Comparison of ENCODE assay signal across 19 cellular contexts in genomic region chr17:4407216-4407615, GRCh38. TPM values are rescaled to one million over a fixed set of nuclear protein-coding genes. Genes with fewer than 3 reads are reported as not detected.
DNase-seq lines count a peak whose midpoint lies in the region; ATAC-seq and TF ChIP-seq lines count a peak whose summit lies in the region.
"Had no signal": no experiment of that assay in that cellular context is flagged by ENCODE, and none has a peak within 500 bp of the region (broad histone marks: within the 10 kb centered on the region; RNA-seq: fewer than 3 reads in every experiment).

No MANE protein-coding gene starts in this region.

- H2BK120ac ChIP-seq in trophoblast cell (ENCODE audit: insufficient read depth, low read length, poor library complexity), result peak overlapping the region; percentile 54

- no peak overlapping the region for H3K4ac ChIP-seq in trophoblast cell (ENCODE audit: low read depth, low read length)

- H3K36me3 ChIP-seq in GM23338 (ENCODE audit: insufficient read depth) (no peaks in the 10 kb centered on the region), OCI-LY1 (ENCODE audit: insufficient read depth, low read length) (no peaks in the 10 kb centered on the region), trophoblast cell (ENCODE audit: control insufficient read depth in 1 of 2, insufficient read depth in 2 of 2, low read length in 2 of 2) (no peaks in the 10 kb centered on the region)
- H3K36me3 ChIP-seq: BLaER1 treated with 17β-estradiol and CSF1 and Interleukin-3, amounts not matched to agents 10 nM and 100 nM; HAP-1 had no signal

- ATAC-seq in GM23338 (no peak), HG02623 (IDR thresholded peaks at IDR 0.05; ENCODE audit: unreplicated experiment) (no peak), HG03342 (IDR thresholded peaks at IDR 0.05; ENCODE audit: unreplicated experiment) (no peak)
- ATAC-seq: CD8-positive, alpha-beta T cell; SK-N-SH treated with all-trans-retinoic acid at 6 μM for 48 hours; T-cell had no signal

- H2AFZ ChIP-seq in GM23338 (no peak overlapping the region), OCI-LY1 (ENCODE audit: low read length) (no peak overlapping the region), trophoblast cell (ENCODE audit: insufficient read depth, low read length, poor library complexity) (no peak overlapping the region)

- no peaks in the 10 kb centered on the region for H4K20me1 ChIP-seq in GM23338 (replicated peaks; ENCODE audit: insufficient read depth)
- no peaks in the 10 kb centered on the region for H4K20me1 ChIP-seq in OCI-LY1 (ENCODE audit: insufficient read depth, low read length)

- H3K4me1 ChIP-seq in GM23338 (ENCODE audit: insufficient read depth) (no peaks in the 10 kb centered on the region), OCI-LY1 (ENCODE audit: insufficient read depth, low read length, severe bottlenecking) (peaks cover 28% of the 10 kb centered on the region), trophoblast cell (ENCODE audit: control insufficient read depth in 1 of 2, insufficient read depth in 2 of 2, low read length in 2 of 2) (peaks cover 5 to 15% of the 10 kb centered on the region in 2 experiments)
- H3K4me1 ChIP-seq: HAP-1 had no signal

- H3K9ac ChIP-seq in OCI-LY1 (ENCODE audit: low read length) (no peak overlapping the region), trophoblast cell (ENCODE audit: low read length) (no peak overlapping the region)
- H3K9ac ChIP-seq: BLaER1 treated with 17β-estradiol and CSF1 and Interleukin-3, amounts not matched to agents 10 nM and 100 nM; KMS-11 had no signal

- H3K9me3 Mint-ChIP-seq in GM23338, result no peaks in the 10 kb centered on the region
- H3K9me3 Mint-ChIP-seq: CD8-positive, alpha-beta T cell; T-cell had no signal

- H3K27ac Mint-ChIP-seq in GM23338, result no peak overlapping the region
- H3K27ac Mint-ChIP-seq: CD8-positive, alpha-beta T cell; T-cell had no signal

- H3K4me3 ChIP-seq in GM23338, result no peak overlapping the region
- H3K4me3 ChIP-seq in OCI-LY1 (ENCODE audit: low read depth, low read length, poor library complexity, severe bottlenecking), result no peak overlapping the region
- no peak overlapping the region for H3K4me3 ChIP-seq in fibroblast of pulmonary artery (replicated peaks; ENCODE audit: low read depth, low read length)
- no peak overlapping the region for H3K4me3 ChIP-seq in trophoblast cell (ENCODE audit: low read depth, low read length)
- H3K4me3 ChIP-seq: BLaER1 treated with 17β-estradiol and CSF1 and Interleukin-3, amounts not matched to agents 10 nM and 100 nM; HAP-1 had no signal

- H3F3A ChIP-seq in GM23338 (replicated peaks; ENCODE audit: low read depth) (0 out of 2 replicates have a peak, but pooled peaks cover 4% of the 10 kb centered on the region), OCI-LY1 (ENCODE audit: insufficient read depth, low read length) (no peaks in the 10 kb centered on the region; the same call in 1 of the 2 replicates)

- peaks cover 11% of the 10 kb centered on the region for H3K79me1 ChIP-seq in trophoblast cell (ENCODE audit: low read length)

- peaks cover 4% of the 10 kb centered on the region for H3K27me3 Mint-ChIP-seq in GM23338 (ENCODE audit: insufficient read depth, low read depth, poor library complexity)
- H3K27me3 Mint-ChIP-seq: T-cell had no signal

- peak overlapping the region; percentile 79 for H2BK5ac ChIP-seq in trophoblast cell (ENCODE audit: low read depth, low read length, poor library complexity)

- H3K27ac ChIP-seq in GM23338 (ENCODE audit: low read depth), result peak overlapping the region; percentile 50; the same call in 1 of the 2 replicates
- H3K27ac ChIP-seq in OCI-LY1 (ENCODE audit: low read depth, low read length, poor library complexity, severe bottlenecking), result peak overlapping the region; percentile 79
- H3K27ac ChIP-seq in trophoblast cell (ENCODE audit: low read depth, low read length), result peak overlapping the region; percentile 91
- H3K27ac ChIP-seq: BLaER1 treated with 17β-estradiol and CSF1 and Interleukin-3, amounts not matched to agents 10 nM and 100 nM; KMS-11; RWPE1 had no signal

- H3K27me3 ChIP-seq in GM23338 (ENCODE audit: insufficient read depth), result no peaks in the 10 kb centered on the region
- H3K27me3 ChIP-seq in OCI-LY1 (ENCODE audit: insufficient read depth, low read length), result no peaks in the 10 kb centered on the region
- H3K27me3 ChIP-seq in trophoblast cell (ENCODE audit: insufficient read depth, low read length), result no peaks in the 10 kb centered on the region
- H3K27me3 ChIP-seq: BLaER1 treated with 17β-estradiol and CSF1 and Interleukin-3, amounts not matched to agents 10 nM and 100 nM had no signal

- TF ChIP-seq CTCF in GM23338 (conservative IDR thresholded peaks at IDR 0.05; ENCODE audit: low read depth in 2 of 2) (no peak), OCI-LY1 (IDR thresholded peaks at IDR 0.05; ENCODE audit: low read length) (no peak), fibroblast of pulmonary artery (IDR thresholded peaks at IDR 0.05; ENCODE audit: low read length, missing control alignments) (no peak)

- H3K4me2 ChIP-seq in GM23338 (no peak overlapping the region), OCI-LY1 (ENCODE audit: low read length) (no peak overlapping the region), trophoblast cell (ENCODE audit: low read length) (no peak overlapping the region)
- H3K4me2 ChIP-seq: BLaER1 treated with 17β-estradiol and CSF1 and Interleukin-3, amounts not matched to agents 10 nM and 100 nM; KMS-11 had no signal

- H3K79me2 ChIP-seq in GM23338 (replicated peaks; ENCODE audit: insufficient read depth) (no peaks in the 10 kb centered on the region), OCI-LY1 (ENCODE audit: insufficient read depth, low read length) (no peaks in the 10 kb centered on the region), trophoblast cell (ENCODE audit: control insufficient read depth, insufficient read depth, low read length, poor library complexity) (no peaks in the 10 kb centered on the region)

- no CpG with 5 or more reads among the region's 7 CpGs for WGBS in trophoblast cell (ENCODE audit: extremely low coverage, insufficient coverage, insufficient read length)

- H2AK5ac ChIP-seq in trophoblast cell (ENCODE audit: low read length), result no peak overlapping the region

- no peak overlapping the region for H4K8ac ChIP-seq in trophoblast cell (ENCODE audit: low read depth, low read length)

- H3K4me1 Mint-ChIP-seq in GM23338, result peaks cover 5% of the 10 kb centered on the region; the same call in 1 of the 3 replicates
- H3K4me1 Mint-ChIP-seq: T-cell had no signal

- no peaks in the 10 kb centered on the region for H3K9me3 ChIP-seq in OCI-LY1 (ENCODE audit: low read length)
- no peaks in the 10 kb centered on the region for H3K9me3 ChIP-seq in trophoblast cell (ENCODE audit: insufficient read depth, low read depth, low read length)
- H3K9me3 ChIP-seq: BLaER1 treated with 17β-estradiol and CSF1 and Interleukin-3, amounts not matched to agents 10 nM and 100 nM; HAP-1 had no signal

- DNase-seq in GM23338 (ENCODE audit: low spot score), result no peak
- DNase-seq in fibroblast of pulmonary artery (ENCODE audit: low read depth), result peak; percentile 18
- DNase-seq in trophoblast cell, result peak; percentile 99
- no peak for DNase-seq in NCI-H2196 (lab: John Stamatoyannopoulos, UW; ENCODE audit: unreplicated experiment)
- DNase-seq: Calu3; CD8-positive, alpha-beta T cell; NCI-H1417 treated with DMSO at 0.1 percent for 48 hours; NCI-H1930; NCI-H510A treated with DMSO at 0.1 percent for 48 hours; SIG-M5; T-cell had no signal

- H4K91ac ChIP-seq in trophoblast cell (ENCODE audit: low read depth, low read length), result no peak overlapping the region

- no peak overlapping the region for H2BK12ac ChIP-seq in trophoblast cell (ENCODE audit: low read length)

- H3K18ac ChIP-seq in trophoblast cell (ENCODE audit: low read length), result no peak overlapping the region

- no peak overlapping the region for H3K4me3 Mint-ChIP-seq in GM23338
- H3K4me3 Mint-ChIP-seq: CD8-positive, alpha-beta T cell; T-cell had no signal

- H3K36me3 Mint-ChIP-seq in GM23338 (ENCODE audit: low read depth), result no peaks in the 10 kb centered on the region
- H3K36me3 Mint-ChIP-seq: CD8-positive, alpha-beta T cell; T-cell had no signal

- no peak overlapping the region for H3K23ac ChIP-seq in trophoblast cell (ENCODE audit: low read length)

- no peak overlapping the region for H3K14ac ChIP-seq in trophoblast cell (ENCODE audit: low read length)

- no peaks in the 10 kb centered on the region for H3K9me2 ChIP-seq in GM23338 (ENCODE audit: insufficient read depth)
- no peaks in the 10 kb centered on the region for H3K9me2 ChIP-seq in OCI-LY1 (ENCODE audit: low read depth, low read length)

- H4K12ac ChIP-seq in trophoblast cell (ENCODE audit: low read depth, low read length), result no peak overlapping the region

TF ChIP-seq in GM23338, 12 proteins besides CTCF, POLR2A, EP300 and RAD21 (continues in another document):
- TF ChIP-seq ETS1 (IDR thresholded peaks at IDR 0.05) (no peak), STAT1 (IDR thresholded peaks at IDR 0.05; ENCODE audit: unreplicated experiment) (no peak), CREB1 (CRISPR knock-in tag; IDR thresholded peaks at IDR 0.05; ENCODE audit: low read depth) (no peak), ZNF114 (CRISPR knock-in tag; IDR thresholded peaks at IDR 0.05) (no peak), JUNB (IDR thresholded peaks at IDR 0.05; ENCODE audit: unreplicated experiment) (no peak), ZNF331 (CRISPR knock-in tag; IDR thresholded peaks at IDR 0.05; ENCODE audit: low read depth) (no peak), EZH2 (IDR thresholded peaks at IDR 0.05; ENCODE audit: low read depth, unreplicated experiment) (no peak), NANOG (IDR thresholded peaks at IDR 0.05; ENCODE audit: borderline replicate concordance) (no peak), POLR2AphosphoS5 (IDR thresholded peaks at IDR 0.05; ENCODE audit: low read depth) (no peak)

RNA-seq across cellular contexts. Expression of gene SPNS3, which starts 26.5 kb away (rescaled TPM):
- total RNA-seq in GM23338 (2014; rRNA removed; shearing (Covaris generic)), result not detected in 2 replicates
- polyA plus RNA-seq in GM23338 (2016; fragmentation: Nextera tagmentation; extraction: Ambion mirVana), result not detected in 2 replicates
- 2.2 TPM in 2 replicates for polyA plus RNA-seq in trophoblast cell (2013)

RNA-seq across cellular contexts. Expression of gene UBE2G1, which starts 40.7 kb away (rescaled TPM):
- total RNA-seq in GM23338 (2014; rRNA removed; shearing (Covaris generic)), result 145 and 161 TPM in 2 replicates
- 64.2 and 71.9 TPM in 2 replicates for polyA plus RNA-seq in GM23338 (2016; fragmentation: Nextera tagmentation; extraction: Ambion mirVana)
- 225 and 236 TPM in 2 replicates for polyA plus RNA-seq in trophoblast cell (2013)

Comparison
In these comparisons a context has a peak if more than half of its experiments do, and no peak if none do; other contexts are left out.
1. DNase-seq: peak in fibroblast of pulmonary artery (single experiment) and trophoblast cell (2 of 2); none in GM23338 (single experiment) and NCI-H2196 (single experiment).
2. Peak in every context shown above with its lines, with median percentiles within 50 percentile points of each other: H3K27ac ChIP-seq.